In the genomic region with DNA sequence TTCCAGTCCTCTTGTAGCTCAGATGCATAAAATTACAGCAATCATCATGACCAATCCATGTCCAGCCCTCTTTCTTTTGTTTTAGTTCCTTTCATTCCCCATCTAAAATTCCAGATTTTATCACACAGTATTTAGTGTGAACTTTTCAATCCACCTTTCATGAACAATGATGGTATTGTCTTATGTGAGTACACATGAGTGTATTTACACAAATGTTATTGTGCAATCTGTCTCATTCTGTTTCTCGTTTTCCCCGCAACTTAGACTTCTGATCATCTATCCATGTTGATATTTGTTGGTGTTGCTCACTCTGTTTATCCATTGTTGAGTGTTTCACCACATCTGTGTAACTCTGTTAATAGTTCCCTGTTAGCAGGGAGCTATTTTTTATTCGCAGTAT, we compare ENCODE assay signal across 28 cellular contexts.
"Had no signal": no experiment of that assay in that cellular context is flagged by ENCODE, and none has a peak within 500 bp of the region (broad histone marks: within the 10 kb centered on the region; RNA-seq: fewer than 3 reads in every experiment).

No MANE protein-coding gene starts in this region.

- H3K9me3 ChIP-seq: adrenal gland, ascending aorta, breast epithelium, colonic mucosa had no signal

- H3K27me3 ChIP-seq: adrenal gland, ascending aorta, breast epithelium, cardiac muscle cell, colonic mucosa had no signal

- DNase-seq: activated CD4-positive, alpha-beta memory T cell treated with anti-CD3 and anti-CD28 coated beads for 36 hours; activated CD4-positive, alpha-beta T cell treated with anti-CD3 and anti-CD28 coated beads for 36 hours; activated CD4-positive, alpha-beta T cell treated with anti-CD3 and anti-CD28 coated beads, Interleukin-2, amount 10 ng/mL, durations not matched to agents 24 days and 14 days; activated CD4-positive, CD25-positive, alpha-beta regulatory T cell; activated CD4-positive, CD25-positive, alpha-beta regulatory T cell treated with anti-CD3 and anti-CD28 coated beads, Interleukin-2, amount 50 U/mL, for 72 hours; activated CD8-positive, alpha-beta memory T cell treated with anti-CD3 and anti-CD28 coated beads, Interleukin-2, amount 10 ng/mL, durations not matched to agents 7 days and 5 days; activated CD8-positive, alpha-beta memory T cell treated with anti-CD3 and anti-CD28 coated beads, Interleukin-2, amount 50 U/mL, for 4 hours; activated CD8-positive, alpha-beta T cell treated with anti-CD3 and anti-CD28 coated beads, Interleukin-2, amount 10 ng/mL, durations not matched to agents 7 days and 5 days; activated effector memory CD4-positive, alpha-beta T cell treated with anti-CD3 and anti-CD28 coated beads, Interleukin-2, amount 50 U/mL, for 16 hours; activated naive CD4-positive, alpha-beta T cell treated with anti-CD3 and anti-CD28 coated beads for 36 hours; activated naive CD8-positive, alpha-beta T cell treated with anti-CD3 and anti-CD28 coated beads for 36 hours; activated naive CD8-positive, alpha-beta T cell treated with anti-CD3 and anti-CD28 coated beads, Interleukin-2, amount 50 U/mL, for 24 hours; activated T-cell treated with anti-CD3 and anti-CD28 coated beads, Interleukin-2, amount 50 U/mL, for 1 hour; activated T-cell treated with anti-CD3 and anti-CD28 coated beads, Interleukin-2, amount 50 U/mL, for 48 hours; adrenal gland; amygdala; central memory CD4-positive, alpha-beta T cell; cerebellar nuclear complex; colonic mucosa; effector CD8-positive, alpha-beta T cell; foreskin fibroblast; head of caudate nucleus; T-helper 1 cell; T-helper 17 cell had no signal

- H3K36me3 ChIP-seq: adrenal gland, ascending aorta, breast epithelium, cardiac muscle cell, colonic mucosa had no signal

- H3K4me1 ChIP-seq: adrenal gland, ascending aorta, breast epithelium, colonic mucosa had no signal

- ATAC-seq: activated CD4-positive, alpha-beta T cell treated with anti-CD3 and anti-CD28 coated beads for 36 hours; activated CD8-positive, alpha-beta memory T cell treated with anti-CD3 and anti-CD28 coated beads, Interleukin-2, amount 10 ng/mL, durations not matched to agents 7 days and 5 days; activated CD8-positive, alpha-beta T cell treated with anti-CD3 and anti-CD28 coated beads, Interleukin-2, amount 10 ng/mL, durations not matched to agents 7 days and 5 days; activated naive CD8-positive, alpha-beta T cell treated with anti-CD3 and anti-CD28 coated beads, Interleukin-2, amount 50 U/mL, for 24 hours; esophagus mucosa; T-helper 17 cell had no signal

- H3K27ac ChIP-seq: ascending aorta, breast epithelium, cardiac muscle cell, colonic mucosa had no signal

- H3K4me3 ChIP-seq: adrenal gland, ascending aorta, breast epithelium, cardiac muscle cell, colonic mucosa had no signal
